Comparison of ENCODE assay signal across 8 cellular contexts in the genomic region with DNA sequence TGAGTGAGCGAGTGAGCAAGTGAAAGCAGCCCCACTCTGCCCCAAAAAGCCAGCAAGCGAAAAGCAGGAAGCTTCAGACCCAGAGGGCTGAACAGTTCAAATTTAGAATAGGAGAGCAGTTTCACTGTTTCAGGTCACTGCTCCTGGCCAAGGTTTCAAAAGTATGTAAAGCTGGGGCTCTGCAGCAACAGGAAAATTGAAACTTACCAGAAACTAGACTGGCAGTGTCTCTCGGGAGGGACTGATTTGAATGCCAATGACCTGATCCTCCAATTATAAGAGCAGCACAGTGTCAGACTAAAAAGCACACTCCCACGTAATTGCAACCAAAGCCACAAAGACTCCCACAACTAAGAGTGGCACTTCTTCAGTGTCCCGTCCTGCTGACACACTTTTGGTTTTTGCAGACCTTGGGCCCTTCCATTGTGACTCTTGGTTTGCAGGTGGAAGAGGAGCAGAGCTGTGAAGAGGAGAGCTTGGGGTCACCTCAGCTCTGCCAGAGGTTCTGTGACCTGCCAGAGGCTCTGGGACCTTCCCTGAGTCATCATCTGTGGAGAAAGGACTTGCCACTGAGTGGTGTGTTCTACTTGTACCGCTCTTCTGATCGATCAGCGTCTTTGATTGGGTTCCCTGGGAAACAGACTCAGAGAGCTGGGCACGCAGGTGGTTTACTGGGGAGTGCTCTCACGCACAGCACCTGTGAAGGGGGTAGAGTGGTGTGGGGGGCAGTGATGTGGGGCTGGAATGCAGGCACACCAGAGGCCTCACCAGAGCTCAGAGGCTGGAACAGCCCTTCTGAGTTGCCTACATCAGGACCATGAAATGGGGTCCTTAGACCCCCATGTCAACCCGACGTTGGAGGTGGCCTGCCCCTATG. TPM values are rescaled to one million over a fixed set of nuclear protein-coding genes. Genes with fewer than 3 reads are reported as not detected.
DNase-seq lines count a peak whose midpoint lies in the region; ATAC-seq and FAIRE-seq lines count a peak whose summit lies in the region.

No MANE protein-coding gene starts in this region.

- no peak for FAIRE-seq in urothelium cell line (lab: Jason Lieb, UNC)

- DNase-seq in activated T-cell treated with anti-CD3 and anti-CD28 coated beads, Interleukin-2, amount 50 U/mL, for 48 hours = peak; percentile 51 to 55
- DNase-seq in activated T-cell treated with anti-CD3 and anti-CD28 coated beads for 4 hours (no peak), NOMO-1 treated with dmso at 0.1 percent for 144 hours (lab: John Stamatoyannopoulos, UW; ENCODE audit: unreplicated experiment) (peak; percentile 39), renal cortical epithelial cell (ENCODE audit: low read depth) (peak; percentile 47), NCI-H446 (lab: John Stamatoyannopoulos, UW) (no peak), pons (ENCODE audit: low spot score) (no peak), urothelium cell line (ENCODE audit: low spot score) (no peak)

- ATAC-seq in HG02870 (IDR thresholded peaks at IDR 0.05; ENCODE audit: unreplicated experiment) = peak; percentile 76

RNA-seq across cellular contexts. Expression of gene PTGIS, which starts 52.7 kb away (rescaled TPM):
- total RNA-seq in renal cortical epithelial cell = 0.52 and 7.1 TPM in 2 replicates

Comparison
In these comparisons a context has a peak if more than half of its experiments do, and no peak if none do; other contexts are left out.
1. DNase-seq: peak in activated T-cell treated with anti-CD3 and anti-CD28 coated beads, Interleukin-2, amount 50 U/mL, for 48 hours (2 of 2), NOMO-1 treated with dmso at 0.1 percent for 144 hours (single experiment) and renal cortical epithelial cell (single experiment); none in activated T-cell treated with anti-CD3 and anti-CD28 coated beads for 4 hours (single experiment), NCI-H446 (0 of 2), pons (single experiment) and urothelium cell line (single experiment).